ENCODE assay signal across 9 cellular contexts in the genomic region with DNA sequence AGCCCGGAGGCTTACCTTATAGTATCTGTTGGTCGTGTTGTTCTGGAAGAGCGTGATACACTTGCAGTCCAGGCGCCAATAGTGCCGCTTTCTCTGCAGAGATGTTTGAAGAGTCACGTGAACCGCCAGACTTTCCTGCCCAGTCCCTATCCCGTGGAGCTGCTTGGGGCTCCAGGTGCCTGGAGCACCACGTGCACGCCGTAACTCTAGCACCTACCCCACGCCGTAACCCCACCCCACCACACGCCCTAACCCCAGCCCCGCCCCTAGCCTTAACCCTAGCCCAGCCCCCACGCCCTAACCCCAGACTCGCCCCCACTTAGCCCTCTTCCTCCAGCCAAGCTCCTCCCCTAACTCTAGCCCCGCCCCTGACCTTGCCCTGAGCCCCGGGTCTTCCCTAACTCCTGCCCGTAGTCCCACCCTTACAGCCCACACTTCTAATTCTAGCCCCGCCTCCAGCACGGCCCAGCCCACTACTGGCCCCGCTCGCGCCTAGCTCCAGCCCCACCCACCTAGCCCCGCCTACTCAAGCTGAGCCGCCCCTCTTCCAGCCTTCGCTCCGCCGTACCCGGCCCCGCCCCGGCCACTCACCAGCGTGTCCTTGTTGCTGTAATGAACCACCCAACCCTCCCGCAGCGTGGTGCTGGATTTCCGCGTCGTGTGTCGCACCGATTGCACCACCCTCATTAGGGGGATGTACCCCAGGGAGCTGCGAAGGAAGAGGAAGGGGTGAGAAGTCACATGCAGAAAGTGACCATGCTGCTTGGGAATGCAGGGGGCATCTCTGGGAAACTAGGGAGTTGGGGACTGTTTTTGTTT. TPM values are rescaled to one million over a fixed set of nuclear protein-coding genes. Genes with fewer than 3 reads are reported as not detected.
DNase-seq lines count a peak whose midpoint lies in the region; ATAC-seq and TF ChIP-seq lines count a peak whose summit lies in the region.
"Had no signal": no experiment of that assay in that cellular context is flagged by ENCODE, and none has a peak within 500 bp of the region (broad histone marks: within the 10 kb centered on the region; RNA-seq: fewer than 3 reads in every experiment).

No MANE protein-coding gene starts in this region.

- peaks cover 83% of the 10 kb centered on the region for H3K36me3 Mint-ChIP-seq in GM23338 (ENCODE audit: low read depth)
- H3K36me3 Mint-ChIP-seq in neural progenitor cell, result peaks cover 31% of the 10 kb centered on the region
- peaks cover 99% of the 10 kb centered on the region for H3K36me3 Mint-ChIP-seq in activated T-helper 17 cell treated with anti-CD3 and anti-CD28 coated beads, Interleukin-2, amount 50 U/mL, for 72 hours (ENCODE audit: low read depth)

- no peaks in the 10 kb centered on the region for H3K9me3 ChIP-seq in SK-N-MC (ENCODE audit: low read depth, low read length)
- no peaks in the 10 kb centered on the region for H3K9me3 ChIP-seq in neural progenitor cell (ENCODE audit: low read depth)

- peaks cover 71% of the 10 kb centered on the region for H3K36me3 ChIP-seq in GM23338 (ENCODE audit: insufficient read depth)
- H3K36me3 ChIP-seq in SK-N-MC (ENCODE audit: insufficient read depth, low read length), result peaks cover 16% of the 10 kb centered on the region
- peaks cover 4% of the 10 kb centered on the region for H3K36me3 ChIP-seq in neural progenitor cell

- 0 out of 2 replicates have a peak, but pooled peaks cover 3% of the 10 kb centered on the region for H3K79me2 ChIP-seq in GM23338 (replicated peaks; ENCODE audit: insufficient read depth)
- no peaks in the 10 kb centered on the region for H3K79me2 ChIP-seq in neural progenitor cell (ENCODE audit: low read depth)

- H3K9ac ChIP-seq in SK-N-MC (ENCODE audit: insufficient read length) (no peak overlapping the region), neural progenitor cell (no peak overlapping the region)
- H3K9ac ChIP-seq: KMS-11 had no signal

- H3K27me3 Mint-ChIP-seq in GM23338 (ENCODE audit: insufficient read depth, low read depth, poor library complexity), result peaks cover 7% of the 10 kb centered on the region
- H3K27me3 Mint-ChIP-seq in neural progenitor cell (ENCODE audit: insufficient read depth, low read depth), result peaks cover 8% of the 10 kb centered on the region
- no peaks in the 10 kb centered on the region for H3K27me3 Mint-ChIP-seq in activated T-helper 17 cell treated with anti-CD3 and anti-CD28 coated beads, Interleukin-2, amount 50 U/mL, for 72 hours

- peaks cover 7% of the 10 kb centered on the region; the same call in 1 of the 2 replicates for H3F3A ChIP-seq in GM23338 (replicated peaks; ENCODE audit: low read depth)
- peaks cover 17% of the 10 kb centered on the region for H3F3A ChIP-seq in neural progenitor cell (ENCODE audit: low read depth)

- DNase-seq in GM23338 (ENCODE audit: low spot score) (peak; percentile 99), SK-N-MC (ENCODE audit: low read depth, low spot score) (peak; percentile 75), fibroblast of villous mesenchyme (ENCODE audit: low read depth) (peak; percentile 87), neural progenitor cell (ENCODE audit: low spot score) (peak; percentile 97), GM13976 (ENCODE audit: low spot score) (no peak), NCI-H2196 (lab: John Stamatoyannopoulos, UW; ENCODE audit: unreplicated experiment) (no peak)

- H3K27me3 ChIP-seq in GM23338 (ENCODE audit: insufficient read depth) (no peaks in the 10 kb centered on the region), neural progenitor cell (no peaks in the 10 kb centered on the region)

- H3K9me3 Mint-ChIP-seq in GM23338 (no peaks in the 10 kb centered on the region), neural progenitor cell (no peaks in the 10 kb centered on the region)
- H3K9me3 Mint-ChIP-seq in activated T-helper 17 cell treated with anti-CD3 and anti-CD28 coated beads, Interleukin-2, amount 50 U/mL, for 72 hours, result no peaks in the 10 kb centered on the region

- H3K4me2 ChIP-seq in GM23338 (peak overlapping the region; percentile 75), neural progenitor cell (peak overlapping the region; percentile 64)
- H3K4me2 ChIP-seq: KMS-11 had no signal

- H3K27ac ChIP-seq in GM23338 (ENCODE audit: low read depth) (peak overlapping the region; percentile 84; the same call in 1 of the 2 replicates), SK-N-MC (no peak overlapping the region; the same call in 1 of the 2 replicates), neural progenitor cell (no peak overlapping the region)
- H3K27ac ChIP-seq: KMS-11 had no signal

- H3K4me1 Mint-ChIP-seq in GM23338 (peaks cover 10% of the 10 kb centered on the region), neural progenitor cell (peaks cover 14% of the 10 kb centered on the region)
- peaks cover 10% of the 10 kb centered on the region for H3K4me1 Mint-ChIP-seq in activated T-helper 17 cell treated with anti-CD3 and anti-CD28 coated beads, Interleukin-2, amount 50 U/mL, for 72 hours

- H3K27ac Mint-ChIP-seq in GM23338 (peak overlapping the region; percentile 73; the same call in 1 of the 2 replicates), neural progenitor cell (no peak overlapping the region)
- no peak overlapping the region for H3K27ac Mint-ChIP-seq in activated T-helper 17 cell treated with anti-CD3 and anti-CD28 coated beads, Interleukin-2, amount 50 U/mL, for 72 hours

- TF ChIP-seq CTCF in GM23338 (conservative IDR thresholded peaks at IDR 0.05; ENCODE audit: low read depth in 2 of 2) (no peak), fibroblast of villous mesenchyme (IDR thresholded peaks at IDR 0.05; ENCODE audit: insufficient read depth, low read depth, low read length) (no peak), neural progenitor cell (IDR thresholded peaks at IDR 0.05) (no peak), GM13976 (IDR thresholded peaks at IDR 0.05; ENCODE audit: borderline replicate concordance, control extremely low read depth, extremely low read depth, insufficient read depth, missing control alignments) (no peak)

- H4K20me1 ChIP-seq in GM23338 (replicated peaks; ENCODE audit: insufficient read depth) (peaks cover 32% of the 10 kb centered on the region), neural progenitor cell (ENCODE audit: low read depth) (peaks cover 33% of the 10 kb centered on the region)

- H3K4me3 Mint-ChIP-seq in GM23338, result peak overlapping the region; percentile 66
- peak overlapping the region; percentile 30 for H3K4me3 Mint-ChIP-seq in neural progenitor cell
- H3K4me3 Mint-ChIP-seq in activated T-helper 17 cell treated with anti-CD3 and anti-CD28 coated beads, Interleukin-2, amount 50 U/mL, for 72 hours, result no peak overlapping the region

- H3K9me2 ChIP-seq in GM23338 (ENCODE audit: insufficient read depth), result no peaks in the 10 kb centered on the region

- H3K4me3 ChIP-seq in GM23338 (peak overlapping the region; percentile 49), SK-N-MC (peak overlapping the region; percentile 64), fibroblast of villous mesenchyme (ENCODE audit: low read depth, low read length) (peak overlapping the region; percentile 18), neural progenitor cell (no peak overlapping the region)

- in situ Hi-C loops in GM13976 (cut with MboI; ENCODE audit: low sequenced_read_pairs, unreplicated experiment), result no loop called here

- H3K4me1 ChIP-seq in GM23338 (ENCODE audit: insufficient read depth) (peaks cover 4% of the 10 kb centered on the region; the same call in 1 of the 2 replicates), neural progenitor cell (no peaks in the 10 kb centered on the region)

- ATAC-seq in GM23338, result peak; percentile 98
- ATAC-seq in HG03432 (IDR thresholded peaks at IDR 0.05; ENCODE audit: unreplicated experiment), result no peak
- no peak for ATAC-seq in activated T-helper 17 cell treated with anti-CD3 and anti-CD28 coated beads, Interleukin-2, amount 50 U/mL, for 72 hours (replicated peaks)

- H2AFZ ChIP-seq in GM23338 (no peak overlapping the region), neural progenitor cell (replicated peaks) (no peak overlapping the region)

TF ChIP-seq in GM23338, 12 proteins besides CTCF, POLR2A, EP300 and RAD21 (continues in another document):
- peak; percentile 42 for TF ChIP-seq POLR2AphosphoS5 (IDR thresholded peaks at IDR 0.05; ENCODE audit: low read depth)

RNA-seq across cellular contexts. Expression of gene PRKD2, which starts 19.6 kb away (rescaled TPM):
- 66.6 and 68.0 TPM in 2 replicates for total RNA-seq in GM23338 (2014; rRNA removed; shearing (Covaris generic))
- 53.8 and 53.9 TPM in 2 replicates for polyA plus RNA-seq in GM23338 (2016; fragmentation: Nextera tagmentation; extraction: Ambion mirVana)
- 11.7 and 12.2 TPM in 2 replicates for total RNA-seq in fibroblast of villous mesenchyme
- 14.9 and 22.2 TPM in 2 replicates for total RNA-seq in neural progenitor cell (ENCODE audit: low replicate concordance)
- total RNA-seq in activated T-helper 17 cell treated with anti-CD3 and anti-CD28 coated beads, Interleukin-2, amount 50 U/mL, for 72 hours, result 100 to 1,000 TPM in 1 of 2 donors, 10 to 100 TPM in 1; 75.0 to 103 TPM

RNA-seq across cellular contexts. Expression of gene DACT3, which starts 36.4 kb away (rescaled TPM):
- 1.2 and 2.6 TPM in 2 replicates for total RNA-seq in GM23338 (2014; rRNA removed; shearing (Covaris generic))
- 0.75 and 0.78 TPM in 2 replicates for polyA plus RNA-seq in GM23338 (2016; fragmentation: Nextera tagmentation; extraction: Ambion mirVana)
- total RNA-seq in fibroblast of villous mesenchyme (5.2 and 11.3 TPM in 2 replicates), neural progenitor cell (ENCODE audit: low replicate concordance) (0.75 and 2.2 TPM in 2 replicates)
- 1 to 10 TPM in 1 of 2 donors, under 1 TPM in 1; 0.09 to 5.4 TPM for total RNA-seq in activated T-helper 17 cell treated with anti-CD3 and anti-CD28 coated beads, Interleukin-2, amount 50 U/mL, for 72 hours

RNA-seq across cellular contexts. Expression of gene FKRP, which starts 48.5 kb away (rescaled TPM):
- total RNA-seq in GM23338 (2014; rRNA removed; shearing (Covaris generic)), result 25.5 and 31.9 TPM in 2 replicates
- polyA plus RNA-seq in GM23338 (2016; fragmentation: Nextera tagmentation; extraction: Ambion mirVana), result 8.9 and 11.5 TPM in 2 replicates
- total RNA-seq in fibroblast of villous mesenchyme (18.1 and 19.6 TPM in 2 replicates), neural progenitor cell (ENCODE audit: low replicate concordance) (18.6 and 40.5 TPM in 2 replicates)
- total RNA-seq in activated T-helper 17 cell treated with anti-CD3 and anti-CD28 coated beads, Interleukin-2, amount 50 U/mL, for 72 hours, result 10 to 100 TPM in 1 of 2 donors, 1 to 10 TPM in 1; 6.3 to 14.3 TPM

RNA-seq across cellular contexts. Expression of gene STRN4, which starts 48.9 kb away (rescaled TPM):
- 131 and 140 TPM in 2 replicates for total RNA-seq in GM23338 (2014; rRNA removed; shearing (Covaris generic))
- 58.0 and 62.1 TPM in 2 replicates for polyA plus RNA-seq in GM23338 (2016; fragmentation: Nextera tagmentation; extraction: Ambion mirVana)
- total RNA-seq in fibroblast of villous mesenchyme (66.5 and 75.1 TPM in 2 replicates), neural progenitor cell (ENCODE audit: low replicate concordance) (54.1 and 149 TPM in 2 replicates)
- 10 to 100 TPM; 60.7 to 69.9 TPM for total RNA-seq in activated T-helper 17 cell treated with anti-CD3 and anti-CD28 coated beads, Interleukin-2, amount 50 U/mL, for 72 hours

Comparison
In these comparisons a context has a peak if more than half of its experiments do, and no peak if none do; other contexts are left out.
1. DNase-seq: peak in GM23338 (single experiment), SK-N-MC (single experiment), fibroblast of villous mesenchyme (single experiment) and neural progenitor cell (single experiment); none in GM13976 (single experiment) and NCI-H2196 (single experiment).